8 cellular contexts compared by ENCODE assay signal in genomic region chr10:124388823-124389612, GRCh38. TPM values are rescaled to one million over a fixed set of nuclear protein-coding genes. Genes with fewer than 3 reads are reported as not detected.
DNase-seq lines count a peak whose midpoint lies in the region; TF ChIP-seq lines count a peak whose summit lies in the region.

No MANE protein-coding gene starts in this region.

- H3K27ac ChIP-seq in GM23248 (no peak overlapping the region), osteoblast (ENCODE audit: low read depth, low read length) (no peak overlapping the region), testis (no peak overlapping the region)

- H4K20me1 ChIP-seq in GM23248 (ENCODE audit: insufficient read depth) (no peaks in the 10 kb centered on the region), osteoblast (ENCODE audit: insufficient read depth, low read length) (no peaks in the 10 kb centered on the region)

- peak overlapping the region; percentile 29; the same call in 1 of the 2 replicates for H3K9ac ChIP-seq in GM23248

- H3K4me3 ChIP-seq in GM23248 (peak overlapping the region; percentile 68), osteoblast (ENCODE audit: insufficient read depth, low read length) (peak overlapping the region; percentile 68), testis (peak overlapping the region; percentile 51 to 64)

- DNase-seq in ELF-1 (ENCODE audit: low read depth, low spot score) (peak; percentile 84), GM23248 (peak; percentile 94), LHCN-M2 (ENCODE audit: low read depth) (peak; percentile 76), SKM-1 (lab: John Stamatoyannopoulos, UW; ENCODE audit: unreplicated experiment) (peak; percentile 76), head of caudate nucleus (peak; percentile 66 to 96 (median 92)), osteoblast (ENCODE audit: insufficient read length, low spot score, missing footprints) (peak; percentile 100), testis (peak; percentile 90)
- peak; percentile 92 for DNase-seq in activated naive CD8-positive, alpha-beta T cell treated with anti-CD3 and anti-CD28 coated beads for 36 hours

- intact Hi-C loops in head of caudate nucleus (cut with DNase I), result loop anchor here (1.0 to 10.0 kb wide), 2 partner anchors 395 to 804 kb away; no protein-coding TSS in a partner anchor
- intact Hi-C loops in testis (cut with DNase I; ENCODE audit: low total_unique reads), result loop anchor here (2.0 to 10.0 kb wide), 2 partner anchors 394 to 804 kb away; no protein-coding TSS in a partner anchor

- no peak for TF ChIP-seq POLR2A in testis (IDR thresholded peaks at IDR 0.05)

- no peaks in the 10 kb centered on the region for H3K9me3 ChIP-seq in GM23248 (ENCODE audit: low read depth)
- H3K9me3 ChIP-seq in osteoblast (ENCODE audit: low read depth, low read length), result no peaks in the 10 kb centered on the region
- H3K9me3 ChIP-seq in testis, result no peaks in the 10 kb centered on the region

- no peaks in the 10 kb centered on the region for H3K27me3 Mint-ChIP-seq in activated naive CD8-positive, alpha-beta T cell treated with anti-CD3 and anti-CD28 coated beads for 36 hours

- no peaks in the 10 kb centered on the region for H3K4me1 Mint-ChIP-seq in activated naive CD8-positive, alpha-beta T cell treated with anti-CD3 and anti-CD28 coated beads for 36 hours

- H3K4me3 Mint-ChIP-seq in activated naive CD8-positive, alpha-beta T cell treated with anti-CD3 and anti-CD28 coated beads for 36 hours, result peak overlapping the region; percentile 10

- peak overlapping the region; percentile 84 for H3K4me2 ChIP-seq in GM23248 (ENCODE audit: unreplicated experiment)
- H3K4me2 ChIP-seq in osteoblast (ENCODE audit: insufficient read depth, low read length), result peak overlapping the region; percentile 80

- peaks cover 8% of the 10 kb centered on the region for H3K9me3 Mint-ChIP-seq in activated naive CD8-positive, alpha-beta T cell treated with anti-CD3 and anti-CD28 coated beads for 36 hours

- peak; percentile 77 for TF ChIP-seq CTCF in osteoblast (IDR thresholded peaks at IDR 0.05; ENCODE audit: extremely low read depth, low read depth, low read length)
- TF ChIP-seq CTCF in testis (IDR thresholded peaks at IDR 0.05), result peak; percentile 96 to 98 (median 97)

- H3K36me3 ChIP-seq in GM23248 (ENCODE audit: low read depth), result no peaks in the 10 kb centered on the region
- no peaks in the 10 kb centered on the region for H3K36me3 ChIP-seq in osteoblast (ENCODE audit: insufficient read depth, low read length)
- no peaks in the 10 kb centered on the region for H3K36me3 ChIP-seq in testis (ENCODE audit: low read depth, missing control alignments)

- H3K27me3 ChIP-seq in GM23248 (replicated peaks; ENCODE audit: insufficient read depth), result no peaks in the 10 kb centered on the region; the same call in 1 of the 2 replicates
- no peaks in the 10 kb centered on the region for H3K27me3 ChIP-seq in osteoblast (ENCODE audit: insufficient read depth, low read length)
- no peaks in the 10 kb centered on the region for H3K27me3 ChIP-seq in testis

- no peaks in the 10 kb centered on the region for H3F3A ChIP-seq in GM23248 (ENCODE audit: insufficient read depth)

- 14 to 25% methylated on average over 43 to 46 of the region's 74 CpGs for WGBS in GM23248 (ENCODE audit: low coverage in 1 of 2, low lambda C conversion rate in 2 of 2, missing lambda C conversion rate in 2 of 2), 2 experiments
- WGBS in testis, 2 donors, result 0 to 2% methylated on average over 3 to 65 of the region's 74 CpGs

- no peaks in the 10 kb centered on the region for H3K9me2 ChIP-seq in GM23248 (ENCODE audit: insufficient read depth)

- H3K4me1 ChIP-seq in GM23248 (ENCODE audit: insufficient read depth), result no peaks in the 10 kb centered on the region
- peaks cover 4% of the 10 kb centered on the region for H3K4me1 ChIP-seq in osteoblast (ENCODE audit: insufficient read depth, low read length)
- peaks cover 3% of the 10 kb centered on the region for H3K4me1 ChIP-seq in testis

- H3K79me2 ChIP-seq in GM23248 (ENCODE audit: insufficient read depth), result no peaks in the 10 kb centered on the region
- no peaks in the 10 kb centered on the region for H3K79me2 ChIP-seq in osteoblast (ENCODE audit: insufficient read depth, low read length)

- H2AFZ ChIP-seq in GM23248, result peak overlapping the region; percentile 92
- peak overlapping the region; percentile 77 for H2AFZ ChIP-seq in osteoblast (ENCODE audit: low read length)

- no peaks in the 10 kb centered on the region for H3K36me3 Mint-ChIP-seq in activated naive CD8-positive, alpha-beta T cell treated with anti-CD3 and anti-CD28 coated beads for 36 hours

- H3K27ac Mint-ChIP-seq in activated naive CD8-positive, alpha-beta T cell treated with anti-CD3 and anti-CD28 coated beads for 36 hours, result no peak overlapping the region

- in situ Hi-C loops in GM23248 (cut with MboI), result loop anchor here (10.0 kb wide), 1 partner anchor 814 kb away; no protein-coding TSS in a partner anchor

RNA-seq across cellular contexts. Expression of gene OAT, which starts 29.7 kb away (rescaled TPM):
- 225 and 232 TPM in 2 replicates for total RNA-seq in GM23248 (2014; rRNA removed; shearing (Covaris generic))
- polyA plus RNA-seq in GM23248 (2016; fragmentation: Nextera tagmentation; extraction: Ambion mirVana), result 263 and 269 TPM in 2 replicates
- 150 and 157 TPM in 2 replicates for total RNA-seq in LHCN-M2 (2014; rRNA removed)
- polyA plus RNA-seq in LHCN-M2 (2012), result 74.8 TPM
- 10 to 100 TPM; 43.1 to 47.1 TPM for total RNA-seq in activated naive CD8-positive, alpha-beta T cell treated with anti-CD3 and anti-CD28 coated beads for 36 hours
- total RNA-seq in osteoblast, result 202 and 227 TPM in 2 replicates
- 100 to 1,000 TPM; 115 to 129 TPM for total RNA-seq in testis
- 110 TPM for polyA plus RNA-seq in testis (ENCODE audit: insufficient read depth, low read depth, low replicate concordance)
